ENCODE assay signal across 10 cellular contexts in the genomic region with DNA sequence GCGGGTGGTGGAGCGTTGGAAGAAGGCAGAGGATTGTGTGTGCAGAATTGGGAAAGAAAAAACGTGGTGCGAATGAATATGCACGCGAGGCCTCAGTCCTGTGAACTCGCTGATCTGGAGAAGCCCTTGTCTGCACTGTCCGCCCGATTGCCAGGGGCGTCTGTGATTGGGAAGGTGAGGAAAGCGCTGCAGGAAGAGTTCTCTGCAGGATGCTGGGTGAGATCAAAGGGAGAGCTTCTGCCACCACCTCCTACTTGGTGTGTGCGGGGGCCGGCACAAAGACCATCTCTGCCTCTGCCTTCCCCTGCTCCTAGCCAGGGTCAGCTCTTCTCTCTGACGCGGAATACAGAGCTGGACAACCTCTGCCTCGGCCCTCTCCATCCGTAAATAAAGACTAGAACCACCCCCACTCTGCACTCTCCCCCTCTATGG. TPM values are rescaled to one million over a fixed set of nuclear protein-coding genes. Genes with fewer than 3 reads are reported as not detected.
A peak's percentile ranks its signal among the peaks of the same experiment; 100 is the strongest.
DNase-seq lines count a peak whose midpoint lies in the region; ATAC-seq, FAIRE-seq and TF ChIP-seq lines count a peak whose summit lies in the region.
"Had no signal": no experiment of that assay in that cellular context is flagged by ENCODE, and none has a peak within 500 bp of the region (broad histone marks: within the 10 kb centered on the region; RNA-seq: fewer than 3 reads in every experiment).

No MANE protein-coding gene starts in this region.

- H3K27me3 ChIP-seq in DND-41 (ENCODE audit: insufficient read depth, low read length, poor library complexity) (no peaks in the 10 kb centered on the region), Panc1 (ENCODE audit: control insufficient read depth, insufficient read depth, low read length) (no peaks in the 10 kb centered on the region), esophagus (ENCODE audit: control insufficient read depth in 1 of 2, insufficient read depth in 2 of 2, low read length in 2 of 2) (no peaks in the 10 kb centered on the region), pancreas (no peaks in the 10 kb centered on the region)
- H3K27me3 ChIP-seq: SJCRH30 had no signal

- CTCF ChIA-PET in Panc1 (lab: Charles Lee) (no interaction called here), GM10248 (lab: Yijun Ruan, JAX) (interaction anchor here (1.1 to 1.6 kb wide), 2 partner anchors 12 to 23 kb away, joined by 3 read pairs; no protein-coding TSS in a partner anchor)

- in situ Hi-C loops in Panc1 (cut with HindIII; ENCODE audit: low pct_unique_long_range_greater_than_20kb, low sequenced_read_pairs) = no loop called here

- H3K36me3 ChIP-seq in DND-41 (ENCODE audit: insufficient read depth, low read length) = peaks cover 9% of the 10 kb centered on the region
- no peaks in the 10 kb centered on the region; the same call in 1 of the 2 replicates for H3K36me3 ChIP-seq in Panc1 (ENCODE audit: control insufficient read depth, insufficient read depth, low read length)
- peaks cover 0 to 2% of the 10 kb centered on the region in 2 donors for H3K36me3 ChIP-seq in esophagus (ENCODE audit: control insufficient read depth in 2 of 2, insufficient read depth in 2 of 2, low read length in 1 of 2)
- no peaks in the 10 kb centered on the region for H3K36me3 ChIP-seq in pancreas
- H3K36me3 ChIP-seq: SJCRH30 had no signal

- peak overlapping the region; percentile 76 for H2AFZ ChIP-seq in DND-41 (ENCODE audit: low read depth, low read length)

- H3K9me3 ChIP-seq in DND-41 (ENCODE audit: insufficient read depth, low read length, severe bottlenecking) = no peaks in the 10 kb centered on the region
- no peaks in the 10 kb centered on the region for H3K9me3 ChIP-seq in Panc1 (ENCODE audit: control insufficient read depth, insufficient read depth, low read depth, low read length)
- no peaks in the 10 kb centered on the region for H3K9me3 ChIP-seq in esophagus (ENCODE audit: control insufficient read depth in 2 of 2, insufficient read depth in 1 of 2, low read depth in 1 of 2, low read length in 1 of 2)
- no peaks in the 10 kb centered on the region for H3K9me3 ChIP-seq in pancreas
- H3K9me3 ChIP-seq: SJCRH30 had no signal

- POLR2A ChIA-PET in Panc1 (lab: Charles Lee) (no interaction called here), GM10248 (lab: Yijun Ruan, JAX) (interaction anchor here (0.5 kb wide), 1 partner anchor 189 kb away, joined by 3 read pairs; a partner anchor contains a TSS)

- no TSS peak for BruUV-seq in Panc1 (replicated peaks; lab: Mats Ljungman, UMichigan)

- intact Hi-C loops in Panc1 (cut with micrococcal nuclease; ENCODE audit: unreplicated experiment) = no loop called here
- intact Hi-C loops in pancreas (cut with DNase I) = no loop called here

- TF ChIP-seq CTCF in DND-41 (IDR thresholded peaks at IDR 0.05; ENCODE audit: borderline replicate concordance, extremely low read depth, low read length, poor library complexity, severe bottlenecking) (no peak), Panc1 (IDR thresholded peaks at IDR 0.05) (no peak), pancreas (IDR thresholded peaks at IDR 0.05) (no peak), GM10248 (IDR thresholded peaks at IDR 0.05; ENCODE audit: control extremely low read depth, extremely low read depth, low read depth, missing control alignments) (no peak)

- H3K9ac ChIP-seq in DND-41 (ENCODE audit: low read depth, low read length) = no peak overlapping the region; the same call in 1 of the 2 replicates

- FAIRE-seq in pancreas (lab: Jason Lieb, UNC) = no peak

- DNase-seq in DND-41 (no peak), Panc1 (ENCODE audit: low read depth, low spot score) (no peak), pancreas (no peak), NCI-H1105 (lab: John Stamatoyannopoulos, UW) (no peak), GM10248 (ENCODE audit: extremely low spot score) (no peak), NCI-H1092 treated with DMSO at 0.1 percent for 48 hours (lab: John Stamatoyannopoulos, UW) (no peak)

- H3K4me3 ChIP-seq in DND-41 (ENCODE audit: low read depth in 1 of 2, low read length in 2 of 2) (peak overlapping the region in 1 of 2 experiments; percentile 50; a peak in 2 of 4 replicates), Panc1 (ENCODE audit: low read depth in 2 of 2, low read length in 2 of 2) (peak overlapping the region; percentile 62 to 98), esophagus (ENCODE audit: low read depth in 1 of 2, low read length in 2 of 2) (peak overlapping the region; percentile 35 to 100), pancreas (peak overlapping the region in 3 of 4 donors; percentile 73 to 98 (median 96))

- ATAC-seq in DND-41 (ENCODE audit: insufficient read depth, low read depth) = no peak
- no peak; the same call in 1 of the 2 replicates for ATAC-seq in Panc1
- ATAC-seq in pancreas = no peak
- no peak for ATAC-seq in HG03442 (IDR thresholded peaks at IDR 0.05; ENCODE audit: unreplicated experiment)

- H3K27ac ChIP-seq in DND-41 (ENCODE audit: low read length) (0 out of 2 replicates have a peak overlapping the region, but pooled peaks have one; percentile 14), Panc1 (ENCODE audit: low read length) (peak overlapping the region; percentile 65), esophagus (ENCODE audit: low read depth in 2 of 2, low read length in 1 of 2) (peak overlapping the region in 1 of 2 donors; percentile 0), pancreas (no peak overlapping the region)
- H3K27ac ChIP-seq: SJCRH30 had no signal

- H3K4me1 ChIP-seq in DND-41 (ENCODE audit: insufficient read depth, low read length) (peaks cover 33% of the 10 kb centered on the region), Panc1 (ENCODE audit: control insufficient read depth, insufficient read depth, low read length) (no peaks in the 10 kb centered on the region), esophagus (ENCODE audit: control insufficient read depth in 2 of 2, insufficient read depth in 2 of 2, low read length in 1 of 2) (peaks cover 4 to 8% of the 10 kb centered on the region in 2 donors), pancreas (peaks cover 0 to 15% (median 12%) of the 10 kb centered on the region in 3 donors)

- H3K79me2 ChIP-seq in DND-41 (ENCODE audit: insufficient read depth, low read length) = peaks cover 41% of the 10 kb centered on the region

- 39 to 47% methylated on average over 17 of the region's 17 CpGs for WGBS in esophagus, 2 donors
- 50 to 52% methylated on average over 17 of the region's 17 CpGs for WGBS in pancreas, 2 donors

- H4K20me1 ChIP-seq in DND-41 (ENCODE audit: insufficient read depth, low read length) = peaks cover 22% of the 10 kb centered on the region

- H3K4me2 ChIP-seq in DND-41 (ENCODE audit: insufficient read depth, low read length) = peak overlapping the region; percentile 52

RNA-seq across cellular contexts. Expression of a gene that starts 0.8 kb away (rescaled TPM):
- total RNA-seq in Panc1 (2021; ENCODE audit: unreplicated experiment) (141 TPM), pancreas (10 to 100 TPM; 25.9 to 53.1 (median 42.0) TPM)
- polyA plus RNA-seq in Panc1 (2012; ENCODE audit: insufficient read length) = 195 TPM
- polyA plus RNA-seq in esophagus (10 to 100 TPM; 61.8 to 93.4 TPM), pancreas (10 to 100 TPM; 42.6 to 61.8 TPM)

RNA-seq across cellular contexts. Expression of a gene that starts 25.3 kb away (rescaled TPM):
- total RNA-seq in Panc1 (2021; ENCODE audit: unreplicated experiment) = 1.5 TPM
- polyA plus RNA-seq in Panc1 (2012; ENCODE audit: insufficient read length) = 1.6 TPM
- under 1 TPM; 0.02 to 0.04 TPM for polyA plus RNA-seq in esophagus
- total RNA-seq in pancreas = under 1 TPM in 5 of 6 donors, not detected in 1; 0.03 to 0.09 (median 0.06) TPM
- under 1 TPM; 0.11 to 0.14 TPM for polyA plus RNA-seq in pancreas

RNA-seq across cellular contexts. Expression of a gene that starts 29.6 kb away (rescaled TPM):
- total RNA-seq in Panc1 (2021; ENCODE audit: unreplicated experiment) = not detected
- not detected for polyA plus RNA-seq in Panc1 (2012; ENCODE audit: insufficient read length)
- polyA plus RNA-seq in esophagus = not detected
- total RNA-seq in pancreas = not detected
- not detected for polyA plus RNA-seq in pancreas
- total RNA-seq: lung microvascular endothelial cell had no signal

RNA-seq across cellular contexts. Expression of a gene that starts 33.0 kb away (rescaled TPM):
- not detected for total RNA-seq in Panc1 (2021; ENCODE audit: unreplicated experiment)
- polyA plus RNA-seq in Panc1 (2012; ENCODE audit: insufficient read length) = not detected
- under 1 TPM; 0.04 TPM for polyA plus RNA-seq in esophagus
- total RNA-seq in pancreas = under 1 TPM; 0.40 to 0.75 (median 0.58) TPM
- polyA plus RNA-seq in pancreas = 1 to 10 TPM in 1 of 2 donors, under 1 TPM in 1; 0.85 to 1.6 TPM
- total RNA-seq: lung microvascular endothelial cell had no signal

RNA-seq across cellular contexts. Expression of a gene that starts 34.5 kb away (rescaled TPM):
- total RNA-seq in Panc1 (2021; ENCODE audit: unreplicated experiment) (67.0 TPM), pancreas (10 to 100 TPM; 17.5 to 43.7 (median 22.3) TPM)
- polyA plus RNA-seq in Panc1 (2012; ENCODE audit: insufficient read length) = 60.6 TPM
- polyA plus RNA-seq in esophagus (10 to 100 TPM; 34.2 to 86.6 TPM), pancreas (100 to 1,000 TPM; 157 to 158 TPM)

Comparison
In these comparisons a context has a peak if more than half of its experiments do, and no peak if none do; other contexts are left out.
1. H3K27ac ChIP-seq: peak in DND-41 (single experiment) and Panc1 (single experiment); none in pancreas (0 of 4).